ENCODE assay signal across 7 cellular contexts in the genomic region with DNA sequence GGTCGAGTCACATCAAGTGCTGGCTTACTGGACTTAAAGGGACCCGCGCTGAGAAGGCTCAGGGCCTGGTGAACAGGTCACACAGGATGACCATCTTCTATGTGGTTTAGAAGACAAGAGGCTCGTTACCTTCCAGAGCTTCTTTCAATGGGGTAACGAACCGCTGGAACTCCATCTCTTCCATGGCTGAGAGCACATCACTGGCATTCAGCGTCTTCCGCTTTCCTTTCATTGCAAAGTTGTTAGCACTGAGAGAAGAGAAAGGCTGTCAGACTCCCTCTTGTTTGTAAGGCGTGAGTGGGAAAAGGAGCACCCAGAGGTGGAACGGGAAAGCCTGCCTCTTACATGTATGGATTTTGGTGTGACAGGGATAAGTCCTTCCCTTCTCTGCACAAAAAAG. TPM values are rescaled to one million over a fixed set of nuclear protein-coding genes. Genes with fewer than 3 reads are reported as not detected.
DNase-seq lines count a peak whose midpoint lies in the region; ATAC-seq, FAIRE-seq and TF ChIP-seq lines count a peak whose summit lies in the region.

No MANE protein-coding gene starts in this region.

- H3K27me3 Mint-ChIP-seq in HFFc6 (ENCODE audit: insufficient read depth) = peaks cover 1% of the 10 kb centered on the region; the same call in 1 of the 2 replicates

- peak overlapping the region; percentile 99 for H3K27ac Mint-ChIP-seq in HFFc6

- peaks cover 24% of the 10 kb centered on the region for H3K36me3 Mint-ChIP-seq in HFFc6 (ENCODE audit: low read depth)

- H3K79me2 ChIP-seq in hepatocyte = peaks cover 18% of the 10 kb centered on the region
- H3K79me2 ChIP-seq in smooth muscle cell (ENCODE audit: low read depth) = peaks cover 17% of the 10 kb centered on the region

- WGBS in hepatocyte (ENCODE audit: low lambda C conversion rate, missing lambda C conversion rate) = 54% methylated on average over 10 of the region's 10 CpGs
- 57% methylated on average over 10 of the region's 10 CpGs for WGBS in smooth muscle cell (ENCODE audit: low lambda C conversion rate)

- peak overlapping the region; percentile 99 for H3K4me2 ChIP-seq in hepatocyte
- H3K4me2 ChIP-seq in smooth muscle cell = peak overlapping the region; percentile 90

- no peaks in the 10 kb centered on the region for H3K9me3 Mint-ChIP-seq in HFFc6

- H3K4me3 Mint-ChIP-seq in HFFc6 = peak overlapping the region; percentile 95

- no peak for FAIRE-seq in H54 (lab: Jason Lieb, UNC)

- peak overlapping the region; percentile 93 for H3K4me3 ChIP-seq in WI38 (ENCODE audit: low read depth, low read length)
- peak overlapping the region; percentile 30 for H3K4me3 ChIP-seq in hepatocyte
- H3K4me3 ChIP-seq in smooth muscle cell = peak overlapping the region; percentile 70

- H3K9me3 ChIP-seq in hepatocyte (ENCODE audit: low read depth) = no peaks in the 10 kb centered on the region
- H3K9me3 ChIP-seq in smooth muscle cell (replicated peaks; ENCODE audit: low read depth) = no peaks in the 10 kb centered on the region

- H3K4me1 Mint-ChIP-seq in HFFc6 (ENCODE audit: low read depth) = peaks cover 32% of the 10 kb centered on the region

- no peak for DNase-seq in HFFc6
- DNase-seq in hepatocyte (ENCODE audit: low spot score) = no peak
- DNase-seq in smooth muscle cell (lab: John Stamatoyannopoulos, UW; ENCODE audit: unreplicated experiment) = no peak
- no peak for DNase-seq in H54 (ENCODE audit: insufficient read length, low spot score)
- DNase-seq in hypothalamus (lab: John Stamatoyannopoulos, UW) = no peak

- TF ChIP-seq POLR2A in H54 (IDR thresholded peaks at IDR 0.05; ENCODE audit: low read depth, low read length) = no peak

- H3K27me3 ChIP-seq in hepatocyte (no peaks in the 10 kb centered on the region), smooth muscle cell (ENCODE audit: low read depth) (no peaks in the 10 kb centered on the region)

- H4K20me1 ChIP-seq in hepatocyte (ENCODE audit: insufficient read depth, poor library complexity, severe bottlenecking) = no peaks in the 10 kb centered on the region
- H4K20me1 ChIP-seq in smooth muscle cell (ENCODE audit: low read depth) = no peaks in the 10 kb centered on the region

- peak overlapping the region; percentile 97 for H3K27ac ChIP-seq in hepatocyte
- H3K27ac ChIP-seq in smooth muscle cell (ENCODE audit: low read depth) = peak overlapping the region; percentile 95

- H3K9ac ChIP-seq in smooth muscle cell (ENCODE audit: low read depth) = peak overlapping the region; percentile 97

- H3K36me3 ChIP-seq in hepatocyte (replicated peaks; ENCODE audit: insufficient read depth, low read depth) = no peaks in the 10 kb centered on the region
- H3K36me3 ChIP-seq in smooth muscle cell (ENCODE audit: low read depth) = no peaks in the 10 kb centered on the region

- TF ChIP-seq CTCF in HFFc6 (IDR thresholded peaks at IDR 0.05) (no peak), WI38 (IDR thresholded peaks at IDR 0.05; ENCODE audit: low read depth, low read length) (no peak), hepatocyte (IDR thresholded peaks at IDR 0.05; ENCODE audit: poor library complexity) (no peak), smooth muscle cell (IDR thresholded peaks at IDR 0.05; ENCODE audit: borderline replicate concordance, insufficient read depth, poor library complexity, severe bottlenecking) (no peak)

- H3K9me2 ChIP-seq in hepatocyte (replicated peaks; ENCODE audit: insufficient read depth) = no peaks in the 10 kb centered on the region

- H3K4me1 ChIP-seq in hepatocyte (ENCODE audit: insufficient read depth) = no peaks in the 10 kb centered on the region
- H3K4me1 ChIP-seq in smooth muscle cell (ENCODE audit: low read depth) = peaks cover 9% of the 10 kb centered on the region

- peaks cover 19% of the 10 kb centered on the region for H3F3A ChIP-seq in smooth muscle cell (ENCODE audit: low read depth)

- H2AFZ ChIP-seq in hepatocyte (peak overlapping the region; percentile 62), smooth muscle cell (ENCODE audit: low read depth) (no peak overlapping the region)

- no peak for ATAC-seq in HG02870 (IDR thresholded peaks at IDR 0.05; ENCODE audit: unreplicated experiment)

RNA-seq across cellular contexts. Expression of a gene that starts 1.0 kb away (rescaled TPM):
- total RNA-seq in HFFc6 (2021; fragmentation: NEBNext Ultra II Directional; extraction: Animal tissue kit (Norgen Biotek cat#: 25700)) = 10 to 100 TPM; 33.7 to 43.9 (median 37.9) TPM
- total RNA-seq in hepatocyte = 32.5 and 35.3 TPM in 2 replicates
- polyA plus RNA-seq in hepatocyte = 35.1 and 36.8 TPM in 2 replicates
- total RNA-seq in smooth muscle cell = 33.7 and 40.8 TPM in 2 replicates
- polyA plus RNA-seq in smooth muscle cell = 35.3 and 39.0 TPM in 2 replicates

RNA-seq across cellular contexts. Expression of a gene that starts 1.1 kb away (rescaled TPM):
- under 1 TPM; 0.27 to 0.73 (median 0.38) TPM for total RNA-seq in HFFc6 (2021; fragmentation: NEBNext Ultra II Directional; extraction: Animal tissue kit (Norgen Biotek cat#: 25700))
- 0.36 and 0.53 TPM in 2 replicates for total RNA-seq in hepatocyte
- 0.07 and 0.69 TPM in 2 replicates for polyA plus RNA-seq in hepatocyte
- total RNA-seq in smooth muscle cell = 2.0 TPM in 1 of 2 replicates, not detected in the other
- polyA plus RNA-seq in smooth muscle cell = not detected in 2 replicates

RNA-seq across cellular contexts. Expression of a gene that starts 8.4 kb away (rescaled TPM):
- 10 to 100 TPM; 27.8 to 31.0 (median 30.3) TPM for total RNA-seq in HFFc6 (2021; fragmentation: NEBNext Ultra II Directional; extraction: Animal tissue kit (Norgen Biotek cat#: 25700))
- 27.1 and 27.8 TPM in 2 replicates for total RNA-seq in hepatocyte
- polyA plus RNA-seq in hepatocyte = 31.5 and 43.8 TPM in 2 replicates
- total RNA-seq in smooth muscle cell = 6.2 and 7.1 TPM in 2 replicates
- 15.4 and 22.4 TPM in 2 replicates for polyA plus RNA-seq in smooth muscle cell

RNA-seq across cellular contexts. Expression of a gene that starts 32.7 kb away (rescaled TPM):
- total RNA-seq in HFFc6 (2021; fragmentation: NEBNext Ultra II Directional; extraction: Animal tissue kit (Norgen Biotek cat#: 25700)) = 1 to 10 TPM; 3.3 to 4.8 (median 3.8) TPM
- total RNA-seq in hepatocyte (96.8 and 98.7 TPM in 2 replicates), smooth muscle cell (2.9 and 6.7 TPM in 2 replicates)
- polyA plus RNA-seq in hepatocyte (94.9 and 110 TPM in 2 replicates), smooth muscle cell (12.5 and 18.9 TPM in 2 replicates)

RNA-seq across cellular contexts. Expression of a gene that starts 54.0 kb away (rescaled TPM):
- total RNA-seq in HFFc6 (2021; fragmentation: NEBNext Ultra II Directional; extraction: Animal tissue kit (Norgen Biotek cat#: 25700)) = 10 to 100 TPM; 49.7 to 57.0 (median 52.5) TPM
- total RNA-seq in hepatocyte (47.0 and 48.0 TPM in 2 replicates), smooth muscle cell (43.8 and 58.4 TPM in 2 replicates)
- polyA plus RNA-seq in hepatocyte (62.7 and 78.2 TPM in 2 replicates), smooth muscle cell (94.5 and 108 TPM in 2 replicates)

Comparison
In these comparisons a context has a peak if more than half of its experiments do, and no peak if none do; other contexts are left out.
1. H3K4me3 ChIP-seq: peak in every context shown above with its lines; median percentile 93 in WI38; 70 in smooth muscle cell; 30 in hepatocyte.